Comparison of ENCODE assay signal across 8 cellular contexts in the genomic region with DNA sequence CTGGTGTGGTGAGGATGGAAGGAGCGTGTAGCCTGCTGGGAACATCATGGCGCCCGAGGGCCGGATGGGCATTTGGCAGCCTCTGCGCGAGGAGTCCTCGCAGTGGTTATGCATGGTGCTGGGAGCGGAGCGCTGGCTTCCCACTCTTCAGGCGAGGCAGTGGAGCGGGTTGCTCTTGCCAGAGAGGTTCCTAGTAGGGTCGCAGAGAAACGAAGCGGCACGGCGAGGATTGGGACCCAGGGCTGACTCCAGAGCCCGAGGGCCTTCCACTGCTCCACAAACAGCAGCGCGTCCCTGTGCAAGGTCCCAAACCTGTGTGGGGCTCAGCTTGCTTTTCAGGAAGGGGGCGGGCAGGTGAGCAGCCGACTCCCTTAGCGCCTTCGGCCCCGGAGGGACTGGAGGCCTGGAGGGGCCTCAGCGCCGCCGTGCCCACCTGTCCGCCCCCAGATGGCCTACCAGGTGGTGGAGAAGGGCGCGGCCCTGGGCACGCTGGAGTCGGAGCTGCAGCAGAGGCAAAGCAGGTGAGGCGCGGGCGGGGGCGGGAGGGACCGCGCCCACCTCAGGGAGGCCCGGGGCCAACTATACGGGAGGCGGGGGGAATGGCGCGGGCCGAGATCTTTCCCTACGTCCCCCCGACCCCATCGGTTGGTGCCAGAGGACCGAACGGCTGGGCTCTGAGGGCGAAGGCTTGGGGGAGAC.
DNase-seq lines count a peak whose midpoint lies in the region; ATAC-seq and TF ChIP-seq lines count a peak whose summit lies in the region.

No MANE protein-coding gene starts in this region.

- no peaks in the 10 kb centered on the region for H3K9me3 Mint-ChIP-seq in nephron

- no peak overlapping the region for H3K27ac Mint-ChIP-seq in nephron

- H3K9me3 ChIP-seq in BLaER1 (no peaks in the 10 kb centered on the region), endocrine pancreas (ENCODE audit: control insufficient read depth, low read length) (no peaks in the 10 kb centered on the region)

- peak overlapping the region; percentile 95 for H3K4me2 ChIP-seq in BLaER1

- H3K9ac ChIP-seq in BLaER1 (peak overlapping the region; percentile 77), endocrine pancreas (ENCODE audit: control insufficient read depth, insufficient read depth, low read length) (peak overlapping the region; percentile 71)

- no peaks in the 10 kb centered on the region for H3K27me3 Mint-ChIP-seq in nephron (ENCODE audit: low read depth)

- H3K4me3 ChIP-seq in BLaER1 (peak overlapping the region; percentile 59), endocrine pancreas (ENCODE audit: control insufficient read depth, insufficient read depth, low read length) (no peak overlapping the region)

- no peaks in the 10 kb centered on the region for H3K27me3 ChIP-seq in BLaER1
- no peaks in the 10 kb centered on the region for H3K27me3 ChIP-seq in endocrine pancreas (ENCODE audit: control insufficient read depth, insufficient read depth, low read length)

- peaks cover 12% of the 10 kb centered on the region for H3K36me3 Mint-ChIP-seq in nephron (ENCODE audit: low read depth)

- TF ChIP-seq CTCF in nephron (IDR thresholded peaks at IDR 0.05; ENCODE audit: unreplicated experiment in 3 of 3) = no peak

- peak overlapping the region; percentile 83 for H3K27ac ChIP-seq in BLaER1

- H3K4me1 Mint-ChIP-seq in nephron = peaks cover 5% of the 10 kb centered on the region

- peak overlapping the region; percentile 76 to 79 (median 77) for H3K4me3 Mint-ChIP-seq in nephron

- ATAC-seq in HG03025 (IDR thresholded peaks at IDR 0.05; ENCODE audit: low FRiP score, unreplicated experiment) = no peak

- H4K20me1 ChIP-seq in BLaER1 = 0 out of 2 replicates have a peak, but pooled peaks cover 4% of the 10 kb centered on the region

- DNase-seq in NCI-H146 treated with DMSO at 0.1 percent for 48 hours (lab: John Stamatoyannopoulos, UW; ENCODE audit: unreplicated experiment) (peak; percentile 35), AG08396 (ENCODE audit: low spot score) (no peak), globus pallidus (ENCODE audit: low spot score) (no peak)
- DNase-seq in stimulated activated CD4-positive, alpha-beta T cell treated with anti-CD3 and anti-CD28 coated beads, Interleukin-15, amount 100 ng/mL, for 24 hours = no peak

- H3K4me1 ChIP-seq in BLaER1 (peaks cover 66% of the 10 kb centered on the region), endocrine pancreas (ENCODE audit: control insufficient read depth, insufficient read depth, low read length) (no peaks in the 10 kb centered on the region)

- H3K36me3 ChIP-seq in BLaER1 = peaks cover 58% of the 10 kb centered on the region
- no peaks in the 10 kb centered on the region for H3K36me3 ChIP-seq in endocrine pancreas (ENCODE audit: control insufficient read depth, insufficient read depth, low read length)
